9 cellular contexts compared by ENCODE assay signal in genomic region chr16:48536600-48537200, GRCh38.
DNase-seq lines count a peak whose midpoint lies in the region; ATAC-seq and TF ChIP-seq lines count a peak whose summit lies in the region.
"Had no signal": no experiment of that assay in that cellular context is flagged by ENCODE, and none has a peak within 500 bp of the region (broad histone marks: within the 10 kb centered on the region; RNA-seq: fewer than 3 reads in every experiment).

No MANE protein-coding gene starts in this region.

- H3K4me2 ChIP-seq in parathyroid adenoma (ENCODE audit: low read length), result no peak overlapping the region

- peak overlapping the region; percentile 58 for H3K27ac Mint-ChIP-seq in activated CD4-positive, alpha-beta T cell treated with anti-CD3 and anti-CD28 coated beads for 36 hours

- H3K36me3 Mint-ChIP-seq in activated CD4-positive, alpha-beta T cell treated with anti-CD3 and anti-CD28 coated beads for 36 hours (ENCODE audit: low read depth), result peaks cover 2% of the 10 kb centered on the region

- CTCF ChIA-PET in activated CD4-positive, alpha-beta T cell treated with anti-CD3 and anti-CD28 coated beads for 36 hours (lab: Charles Lee), result interaction anchor here (0.8 to 1.6 kb wide), 3 partner anchors 87 to 301 kb away, joined by 3 to 6 read pairs (median 4); no protein-coding TSS in a partner anchor

- H2AFZ ChIP-seq in parathyroid adenoma, result no peak overlapping the region

- DNase-seq in activated CD4-positive, alpha-beta T cell treated with anti-CD3 and anti-CD28 coated beads for 36 hours, result no peak
- no peak for DNase-seq in activated CD4-positive, alpha-beta T cell treated with anti-CD3 and anti-CD28 coated beads for 4 hours
- DNase-seq in amniotic stem cell (lab: John Stamatoyannopoulos, UW) (no peak), cortex of kidney (lab: John Stamatoyannopoulos, UW) (no peak), NCI-H345 treated with DMSO at 0.1 percent for 48 hours (lab: John Stamatoyannopoulos, UW; ENCODE audit: unreplicated experiment) (no peak)

- no peak overlapping the region for H3K4me3 ChIP-seq in parathyroid adenoma (ENCODE audit: low read depth, low read length)
- H3K4me3 ChIP-seq: lung had no signal

- no peaks in the 10 kb centered on the region for H3K9me3 ChIP-seq in parathyroid adenoma (ENCODE audit: control insufficient read depth, low read length)

- H3K27ac ChIP-seq in cingulate gyrus (ENCODE audit: low read depth, low read length), result peak overlapping the region; percentile 41
- H3K27ac ChIP-seq in parathyroid adenoma, result peak overlapping the region; percentile 54

- H3K27me3 Mint-ChIP-seq in activated CD4-positive, alpha-beta T cell treated with anti-CD3 and anti-CD28 coated beads for 36 hours, result no peaks in the 10 kb centered on the region

- H3K9me3 Mint-ChIP-seq in activated CD4-positive, alpha-beta T cell treated with anti-CD3 and anti-CD28 coated beads for 36 hours (ENCODE audit: low read depth), result no peaks in the 10 kb centered on the region

- H3K4me1 Mint-ChIP-seq in activated CD4-positive, alpha-beta T cell treated with anti-CD3 and anti-CD28 coated beads for 36 hours, result peaks cover 16% of the 10 kb centered on the region

- intact Hi-C loops in activated CD4-positive, alpha-beta T cell treated with anti-CD3 and anti-CD28 coated beads for 36 hours (cut with DNase I, micrococcal nuclease), result loop anchor here in 1 of 2 experiments (5.0 kb wide), 1 partner anchor 86 kb away; no protein-coding TSS in a partner anchor

- no peak for TF ChIP-seq CTCF in parathyroid adenoma (IDR thresholded peaks at IDR 0.05)

- peak; percentile 37 for ATAC-seq in activated CD4-positive, alpha-beta T cell treated with anti-CD3 and anti-CD28 coated beads for 36 hours
- ATAC-seq in HG03280 (IDR thresholded peaks at IDR 0.05; ENCODE audit: unreplicated experiment), result peak; percentile 6

- H3K27me3 ChIP-seq in parathyroid adenoma (ENCODE audit: control insufficient read depth, insufficient read depth, low read length), result no peaks in the 10 kb centered on the region

- no peak overlapping the region for H3K4me3 Mint-ChIP-seq in activated CD4-positive, alpha-beta T cell treated with anti-CD3 and anti-CD28 coated beads for 36 hours

- H3K36me3 ChIP-seq in parathyroid adenoma (ENCODE audit: control insufficient read depth, insufficient read depth, low read length), result no peaks in the 10 kb centered on the region

- POLR2A ChIA-PET in activated CD4-positive, alpha-beta T cell treated with anti-CD3 and anti-CD28 coated beads for 36 hours (lab: Charles Lee), result interaction anchor here (0.6 kb wide), 1 partner anchor 17 kb away, joined by 3 read pairs; no protein-coding TSS in a partner anchor

- peaks cover 6% of the 10 kb centered on the region for H3K4me1 ChIP-seq in parathyroid adenoma

- no peaks in the 10 kb centered on the region for H3K79me2 ChIP-seq in parathyroid adenoma

- H3K9ac ChIP-seq in parathyroid adenoma, result no peak overlapping the region
